8 cellular contexts compared by ENCODE assay signal in genomic region chr1:206590025-206590834, GRCh38. TPM values are rescaled to one million over a fixed set of nuclear protein-coding genes. Genes with fewer than 3 reads are reported as not detected.
A peak's percentile ranks its signal among the peaks of the same experiment; 100 is the strongest.
DNase-seq lines count a peak whose midpoint lies in the region; ATAC-seq and TF ChIP-seq lines count a peak whose summit lies in the region.

No MANE protein-coding gene starts in this region.

- peak overlapping the region; percentile 78 for H3K4me3 Mint-ChIP-seq in activated naive CD8-positive, alpha-beta T cell

- no peaks in the 10 kb centered on the region for H3K9me3 Mint-ChIP-seq in activated naive CD8-positive, alpha-beta T cell (ENCODE audit: low read depth)

- peaks cover 66% of the 10 kb centered on the region for H3K4me1 Mint-ChIP-seq in activated naive CD8-positive, alpha-beta T cell (ENCODE audit: low read depth)

- H3K4me3 ChIP-seq in NB4 (ENCODE audit: low read depth, low read length) (no peak overlapping the region), coronary artery (no peak overlapping the region)

- ATAC-seq in HG02973 (IDR thresholded peaks at IDR 0.05; ENCODE audit: unreplicated experiment), result no peak

- H3K36me3 Mint-ChIP-seq in activated naive CD8-positive, alpha-beta T cell, result peaks cover 14% of the 10 kb centered on the region

- peak; percentile 65 for DNase-seq in stimulated activated naive CD4-positive, alpha-beta T cell treated with Interleukin-2 at 50 U/mL for 16 hours (lab: John Stamatoyannopoulos, UW)
- no peak for DNase-seq in stimulated activated naive CD4-positive, alpha-beta T cell (lab: John Stamatoyannopoulos, UW)
- DNase-seq in NB4 (ENCODE audit: low read depth) (peak; percentile 51), myocyte (ENCODE audit: low read depth) (peak; percentile 29), coronary artery (ENCODE audit: low spot score) (no peak), COLO668 (lab: John Stamatoyannopoulos, UW; ENCODE audit: unreplicated experiment) (no peak)

- peak; percentile 8 for TF ChIP-seq CTCF in NB4 (IDR thresholded peaks at IDR 0.05; ENCODE audit: low read depth, low read length)
- TF ChIP-seq CTCF in coronary artery (IDR thresholded peaks at IDR 0.05), result no peak

- peak overlapping the region; percentile 96 for H3K27ac Mint-ChIP-seq in activated naive CD8-positive, alpha-beta T cell

- H3K27ac ChIP-seq in coronary artery, result no peak overlapping the region

- TF ChIP-seq POLR2A in NB4 (IDR thresholded peaks at IDR 0.05; ENCODE audit: extremely low read depth, insufficient read length), result no peak

- no peaks in the 10 kb centered on the region for H3K27me3 Mint-ChIP-seq in activated naive CD8-positive, alpha-beta T cell

RNA-seq across cellular contexts. Expression of gene EIF2D, which starts 22.0 kb away (rescaled TPM):
- total RNA-seq in myocyte, result 36.7 and 42.7 TPM in 2 replicates
- polyA plus RNA-seq in myocyte (2012), result 43.5 TPM

RNA-seq across cellular contexts. Expression of gene DYRK3, which starts 45.1 kb away (rescaled TPM):
- total RNA-seq in myocyte, result 11.5 and 14.9 TPM in 2 replicates
- polyA plus RNA-seq in myocyte (2012), result 7.0 TPM

Comparison
In these comparisons a context has a peak if more than half of its experiments do, and no peak if none do; other contexts are left out.
1. DNase-seq: peak in stimulated activated naive CD4-positive, alpha-beta T cell treated with Interleukin-2 at 50 U/mL for 16 hours (single experiment), NB4 (single experiment) and myocyte (single experiment); none in stimulated activated naive CD4-positive, alpha-beta T cell (0 of 6), coronary artery (single experiment) and COLO668 (single experiment).